In genomic region chr4:185383451-185383850, GRCh38 we compare ENCODE assay signal across 23 cellular contexts. TPM values are rescaled to one million over a fixed set of nuclear protein-coding genes. Genes with fewer than 3 reads are reported as not detected.
DNase-seq lines count a peak whose midpoint lies in the region; ATAC-seq and TF ChIP-seq lines count a peak whose summit lies in the region.
"Had no signal": no experiment of that assay in that cellular context is flagged by ENCODE, and none has a peak within 500 bp of the region (broad histone marks: within the 10 kb centered on the region; RNA-seq: fewer than 3 reads in every experiment).

No MANE protein-coding gene starts in this region.

- H3K27ac ChIP-seq in prostate gland: peak overlapping the region; percentile 76 to 89
- H3K27ac ChIP-seq: tibial nerve had no signal

- intact Hi-C loops in prostate gland (cut with DNase I): no loop called here

- H3K4me3 ChIP-seq in LNCaP clone FGC (ENCODE audit: low read depth, low read length): peak overlapping the region; percentile 31
- H3K4me3 ChIP-seq in epithelial cell of esophagus (ENCODE audit: low read length): no peak overlapping the region
- H3K4me3 ChIP-seq in prostate gland: peak overlapping the region in 1 of 2 donors; percentile 2
- H3K4me3 ChIP-seq: gastrocnemius medialis, tibial nerve had no signal

- TF ChIP-seq POLR2A in prostate gland (IDR thresholded peaks at IDR 0.05): no peak

- H3K4me1 ChIP-seq in prostate gland (replicated peaks): peaks cover 13% of the 10 kb centered on the region

- WGBS in prostate gland: 39% methylated on average over 4 of the region's 4 CpGs

- DNase-seq in ELF-1 (ENCODE audit: low read depth, low spot score) (peak; percentile 14), LNCaP clone FGC (ENCODE audit: low read depth) (peak; percentile 92), epithelial cell of esophagus (ENCODE audit: low read depth) (peak; percentile 88), prostate gland (ENCODE audit: low spot score) (peak; percentile 86), cerebellum (ENCODE audit: low spot score) (no peak), NCI-H2081 (lab: John Stamatoyannopoulos, UW) (no peak), OCI-M2 (lab: John Stamatoyannopoulos, UW; ENCODE audit: unreplicated experiment) (no peak)
- DNase-seq: activated CD8-positive, alpha-beta memory T cell treated with anti-CD3 and anti-CD28 coated beads, Interleukin-2, amount 10 ng/mL, durations not matched to agents 7 days and 5 days; activated naive CD8-positive, alpha-beta T cell treated with anti-CD3 and anti-CD28 coated beads, Interleukin-2, amount 10 ng/mL, durations not matched to agents 7 days and 5 days; AML-193; Caco-2; cortex of kidney; gastrocnemius medialis; HCEC 1CT; KG1; NCI-H1048; NCI-H2107; stimulated activated naive CD4-positive, alpha-beta T cell had no signal

- no peak for ATAC-seq in HG02588 (IDR thresholded peaks at IDR 0.05; ENCODE audit: unreplicated experiment)
- ATAC-seq: activated CD8-positive, alpha-beta memory T cell treated with anti-CD3 and anti-CD28 coated beads, Interleukin-2, amount 10 ng/mL, durations not matched to agents 7 days and 5 days; activated T-helper 17 cell treated with anti-CD3 and anti-CD28 coated beads, Interleukin-2, amount 50 U/mL, for 72 hours; gastrocnemius medialis; natural killer cell treated with Interleukin-12 subunit alpha and Interleukin-12 subunit beta and Interleukin-15 and Interleukin-18, amount 100 ng/mL, for 72 hours had no signal

- no peaks in the 10 kb centered on the region for H3K36me3 ChIP-seq in prostate gland
- H3K36me3 ChIP-seq: gastrocnemius medialis had no signal

- H3K9me3 ChIP-seq in prostate gland: no peaks in the 10 kb centered on the region
- H3K9me3 ChIP-seq: Caco-2, gastrocnemius medialis had no signal

- no peaks in the 10 kb centered on the region for H3K27me3 ChIP-seq in prostate gland (replicated peaks; ENCODE audit: insufficient read depth)
- H3K27me3 ChIP-seq: gastrocnemius medialis, tibial nerve had no signal

- TF ChIP-seq CTCF in LNCaP clone FGC (IDR thresholded peaks at IDR 0.05; ENCODE audit: control insufficient read depth, extremely low read depth, insufficient read depth) (no peak), epithelial cell of esophagus (IDR thresholded peaks at IDR 0.05; ENCODE audit: insufficient read depth, low read depth, low read length, missing control alignments) (no peak), prostate gland (IDR thresholded peaks at IDR 0.05) (no peak)

RNA-seq across cellular contexts. Expression of gene LRP2BP, which starts 12.3 kb away (rescaled TPM):
- 1 to 10 TPM in 1 of 2 donors, under 1 TPM in 1; 0.32 to 1.4 TPM for total RNA-seq in prostate gland
- total RNA-seq in cerebellum: 13.4 TPM
- total RNA-seq: G401 had no signal

RNA-seq across cellular contexts. Expression of gene ANKRD37, which starts 13.2 kb away (rescaled TPM):
- 10 to 100 TPM; 17.7 to 19.0 TPM for total RNA-seq in prostate gland
- total RNA-seq in cerebellum: 14.2 TPM

RNA-seq across cellular contexts. Expression of gene UFSP2, which starts 42.3 kb away (rescaled TPM):
- total RNA-seq in prostate gland (10 to 100 TPM; 32.1 to 42.7 TPM), cerebellum (36.9 TPM)

Comparison
In these comparisons a context has a peak if more than half of its experiments do, and no peak if none do; other contexts are left out.
1. DNase-seq: peak in ELF-1 (single experiment), LNCaP clone FGC (single experiment), epithelial cell of esophagus (single experiment) and prostate gland (single experiment); none in cerebellum (single experiment), NCI-H2081 (0 of 2) and OCI-M2 (single experiment).